Comparison of ENCODE assay signal across 18 cellular contexts in genomic region chr6:91337967-91338366, GRCh38.
DNase-seq lines count a peak whose midpoint lies in the region; ATAC-seq and TF ChIP-seq lines count a peak whose summit lies in the region.
"Had no signal": no experiment of that assay in that cellular context is flagged by ENCODE, and none has a peak within 500 bp of the region (broad histone marks: within the 10 kb centered on the region; RNA-seq: fewer than 3 reads in every experiment).

No MANE protein-coding gene starts in this region.

- H3K27me3 ChIP-seq in BJ (ENCODE audit: control insufficient read depth, insufficient read depth, low read length) = no peaks in the 10 kb centered on the region
- no peaks in the 10 kb centered on the region for H3K27me3 ChIP-seq in GM23338 (ENCODE audit: insufficient read depth)
- H3K27me3 ChIP-seq: gastroesophageal sphincter had no signal

- peaks cover 12% of the 10 kb centered on the region for H3K4me1 ChIP-seq in GM23338 (ENCODE audit: insufficient read depth)
- H3K4me1 ChIP-seq: gastroesophageal sphincter had no signal

- no peaks in the 10 kb centered on the region for H3K9me2 ChIP-seq in GM23338 (ENCODE audit: insufficient read depth)

- no peak overlapping the region for H3K27ac Mint-ChIP-seq in GM23338
- H3K27ac Mint-ChIP-seq in nephron progenitor cell = no peak overlapping the region
- H3K27ac Mint-ChIP-seq: T-helper 2 cell treated with Interferon-gamma antibody and Interleukin-4, amounts not matched to agents 5 μg/mL and 100 μg/mL, for 36 hours had no signal

- H3K4me2 ChIP-seq in GM23338 = no peak overlapping the region

- POLR2A ChIA-PET in BJ (lab: Charles Lee) = no interaction called here

- H3K4me1 Mint-ChIP-seq in GM23338 (peaks cover 26% of the 10 kb centered on the region), nephron progenitor cell (peaks cover 11% of the 10 kb centered on the region)

- ATAC-seq in GM23338 (no peak), GM21737 (IDR thresholded peaks at IDR 0.05; ENCODE audit: unreplicated experiment) (no peak), GM18511 (IDR thresholded peaks at IDR 0.05; ENCODE audit: unreplicated experiment) (no peak)
- ATAC-seq: gastroesophageal sphincter, left lobe of liver had no signal

- no peak overlapping the region for H3K27ac ChIP-seq in GM23338 (ENCODE audit: low read depth)
- H3K27ac ChIP-seq: gastroesophageal sphincter had no signal

- no peak overlapping the region for H2AFZ ChIP-seq in GM23338

- H3K79me2 ChIP-seq in GM23338 (replicated peaks; ENCODE audit: insufficient read depth) = no peaks in the 10 kb centered on the region

- no peak for DNase-seq in BJ (ENCODE audit: low read depth)
- peak; percentile 33 for DNase-seq in GM23338 (ENCODE audit: low spot score)
- no peak for DNase-seq in cardiac fibroblast (ENCODE audit: low read depth in 2 of 2)
- DNase-seq in nephron progenitor cell = no peak
- DNase-seq in Ammon's horn (ENCODE audit: low spot score) = no peak
- no peak for DNase-seq in NCI-H1105 treated with DMSO at 0.1 percent for 48 hours (lab: John Stamatoyannopoulos, UW)
- DNase-seq: activated effector memory CD4-positive, alpha-beta T cell treated with Interleukin-2 at 50 U/mL for 16 hours; AML-193; amniotic stem cell; cerebellar nuclear complex; NCI-H2029 treated with DMSO at 0.1 percent for 48 hours; NCI-H510A treated with DMSO at 0.1 percent for 48 hours; stimulated activated CD4-positive, alpha-beta T cell treated with anti-CD3 and anti-CD28 coated beads, Interleukin-4, amount 100 ng/mL, for 1 hour had no signal

- CTCF ChIA-PET in BJ (lab: Yijun Ruan, JAX) = no interaction called here

- H3K4me3 Mint-ChIP-seq in GM23338 (no peak overlapping the region), nephron progenitor cell (no peak overlapping the region)
- H3K4me3 Mint-ChIP-seq: T-helper 2 cell treated with Interferon-gamma antibody and Interleukin-4, amounts not matched to agents 5 μg/mL and 100 μg/mL, for 36 hours had no signal

- no peaks in the 10 kb centered on the region for H3F3A ChIP-seq in GM23338 (replicated peaks; ENCODE audit: low read depth)

- H3K36me3 Mint-ChIP-seq in GM23338 (ENCODE audit: low read depth) (no peaks in the 10 kb centered on the region; the same call in 2 of the 3 replicates), nephron progenitor cell (ENCODE audit: low read depth) (no peaks in the 10 kb centered on the region)

- H3K27me3 Mint-ChIP-seq in GM23338 (ENCODE audit: insufficient read depth, low read depth, poor library complexity) (no peaks in the 10 kb centered on the region), nephron progenitor cell (ENCODE audit: low read depth, poor library complexity) (no peaks in the 10 kb centered on the region)

- H3K4me3 ChIP-seq in BJ (ENCODE audit: low read depth, low read length) (no peak overlapping the region), GM23338 (no peak overlapping the region), cardiac fibroblast (replicated peaks in 1 of 2; ENCODE audit: low read depth in 2 of 2, low read length in 2 of 2) (no peak overlapping the region)
- H3K4me3 ChIP-seq: gastroesophageal sphincter had no signal

- H3K9me3 Mint-ChIP-seq in GM23338 = no peaks in the 10 kb centered on the region; the same call in 2 of the 3 replicates
- peaks cover 11% of the 10 kb centered on the region for H3K9me3 Mint-ChIP-seq in nephron progenitor cell
- H3K9me3 Mint-ChIP-seq: T-helper 2 cell treated with Interferon-gamma antibody and Interleukin-4, amounts not matched to agents 5 μg/mL and 100 μg/mL, for 36 hours had no signal

- TF ChIP-seq CTCF in BJ (IDR thresholded peaks at IDR 0.05; ENCODE audit: insufficient read depth, low read depth, low read length) (0 out of 2 replicates have a peak, but pooled peaks have one; percentile 1), GM23338 (conservative IDR thresholded peaks at IDR 0.05; ENCODE audit: low read depth in 2 of 2) (peak; percentile 16 to 68; a peak in 3 of 4 replicates), cardiac fibroblast (IDR thresholded peaks at IDR 0.05; ENCODE audit: low read depth, low read length) (peak; percentile 16), nephron progenitor cell (IDR thresholded peaks at IDR 0.05) (peak; percentile 37)

- no peaks in the 10 kb centered on the region for H4K20me1 ChIP-seq in GM23338 (replicated peaks; ENCODE audit: insufficient read depth)

- H3K36me3 ChIP-seq in BJ (ENCODE audit: control insufficient read depth, insufficient read depth, low read length) (no peaks in the 10 kb centered on the region), GM23338 (ENCODE audit: insufficient read depth) (no peaks in the 10 kb centered on the region)
- H3K36me3 ChIP-seq: gastroesophageal sphincter had no signal

TF ChIP-seq in GM23338, 12 proteins besides CTCF, POLR2A, EP300 and RAD21 (continues in another document):
- TF ChIP-seq STAT1 (IDR thresholded peaks at IDR 0.05; ENCODE audit: unreplicated experiment) = no peak
- no peak for TF ChIP-seq ETS1 (IDR thresholded peaks at IDR 0.05)
- TF ChIP-seq POLR2AphosphoS5 (IDR thresholded peaks at IDR 0.05; ENCODE audit: low read depth) = no peak
- no peak for TF ChIP-seq ZNF331 (CRISPR knock-in tag; IDR thresholded peaks at IDR 0.05; ENCODE audit: low read depth)
- no peak for TF ChIP-seq EZH2phosphoT487 (IDR thresholded peaks at IDR 0.05; ENCODE audit: unreplicated experiment)
- TF ChIP-seq, protein P1, sequence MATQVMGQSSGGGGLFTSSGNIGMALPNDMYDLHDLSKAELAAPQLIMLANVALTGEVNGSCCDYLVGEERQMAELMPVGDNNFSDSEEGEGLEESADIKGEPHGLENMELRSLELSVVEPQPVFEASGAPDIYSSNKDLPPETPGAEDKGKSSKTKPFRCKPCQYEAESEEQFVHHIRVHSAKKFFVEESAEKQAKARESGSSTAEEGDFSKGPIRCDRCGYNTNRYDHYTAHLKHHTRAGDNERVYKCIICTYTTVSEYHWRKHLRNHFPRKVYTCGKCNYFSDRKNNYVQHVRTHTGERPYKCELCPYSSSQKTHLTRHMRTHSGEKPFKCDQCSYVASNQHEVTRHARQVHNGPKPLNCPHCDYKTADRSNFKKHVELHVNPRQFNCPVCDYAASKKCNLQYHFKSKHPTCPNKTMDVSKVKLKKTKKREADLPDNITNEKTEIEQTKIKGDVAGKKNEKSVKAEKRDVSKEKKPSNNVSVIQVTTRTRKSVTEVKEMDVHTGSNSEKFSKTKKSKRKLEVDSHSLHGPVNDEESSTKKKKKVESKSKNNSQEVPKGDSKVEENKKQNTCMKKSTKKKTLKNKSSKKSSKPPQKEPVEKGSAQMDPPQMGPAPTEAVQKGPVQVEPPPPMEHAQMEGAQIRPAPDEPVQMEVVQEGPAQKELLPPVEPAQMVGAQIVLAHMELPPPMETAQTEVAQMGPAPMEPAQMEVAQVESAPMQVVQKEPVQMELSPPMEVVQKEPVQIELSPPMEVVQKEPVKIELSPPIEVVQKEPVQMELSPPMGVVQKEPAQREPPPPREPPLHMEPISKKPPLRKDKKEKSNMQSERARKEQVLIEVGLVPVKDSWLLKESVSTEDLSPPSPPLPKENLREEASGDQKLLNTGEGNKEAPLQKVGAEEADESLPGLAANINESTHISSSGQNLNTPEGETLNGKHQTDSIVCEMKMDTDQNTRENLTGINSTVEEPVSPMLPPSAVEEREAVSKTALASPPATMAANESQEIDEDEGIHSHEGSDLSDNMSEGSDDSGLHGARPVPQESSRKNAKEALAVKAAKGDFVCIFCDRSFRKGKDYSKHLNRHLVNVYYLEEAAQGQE (IDR thresholded peaks at IDR 0.05; ENCODE audit: unreplicated experiment) = no peak
- no peak for TF ChIP-seq NANOG (IDR thresholded peaks at IDR 0.05; ENCODE audit: borderline replicate concordance)
- TF ChIP-seq EZH2 (IDR thresholded peaks at IDR 0.05; ENCODE audit: low read depth, unreplicated experiment) = no peak
- TF ChIP-seq CREB1 (CRISPR knock-in tag; IDR thresholded peaks at IDR 0.05; ENCODE audit: low read depth) = no peak
- TF ChIP-seq JUNB (IDR thresholded peaks at IDR 0.05; ENCODE audit: unreplicated experiment) = no peak
